Comparison of ENCODE assay signal across 20 cellular contexts in genomic region chr2:127498386-127498785, GRCh38. TPM values are rescaled to one million over a fixed set of nuclear protein-coding genes. Genes with fewer than 3 reads are reported as not detected.
DNase-seq lines count a peak whose midpoint lies in the region; ATAC-seq and TF ChIP-seq lines count a peak whose summit lies in the region.
"Had no signal": no experiment of that assay in that cellular context is flagged by ENCODE, and none has a peak within 500 bp of the region (broad histone marks: within the 10 kb centered on the region; RNA-seq: fewer than 3 reads in every experiment).

No MANE protein-coding gene starts in this region.

- H3K36me3 Mint-ChIP-seq in T-helper 17 cell (ENCODE audit: low read depth) (peaks cover 19% of the 10 kb centered on the region), Calu3 (ENCODE audit: insufficient read depth, unreplicated experiment) (peaks cover 87% of the 10 kb centered on the region)

- TF ChIP-seq CTCF in fibroblast of the aortic adventitia (IDR thresholded peaks at IDR 0.05; ENCODE audit: insufficient read depth, low read length) (no peak), uterus (IDR thresholded peaks at IDR 0.05) (no peak), Calu3 (IDR thresholded peaks at IDR 0.05; ENCODE audit: unreplicated experiment) (no peak), foreskin keratinocyte (conservative IDR thresholded peaks at IDR 0.05) (no peak)

- CTCF ChIA-PET in Calu3 (lab: Charles Lee), result no interaction called here

- TF ChIP-seq POLR2A in uterus (IDR thresholded peaks at IDR 0.05), result no peak

- H3K27me3 Mint-ChIP-seq in T-helper 17 cell (no peaks in the 10 kb centered on the region), Calu3 (ENCODE audit: unreplicated experiment) (no peaks in the 10 kb centered on the region)

- no peak overlapping the region for H2AFZ ChIP-seq in ACC112 (ENCODE audit: low read length, unreplicated experiment)

- H3K27ac Mint-ChIP-seq in T-helper 17 cell (peak overlapping the region; percentile 63), Calu3 (ENCODE audit: unreplicated experiment) (no peak overlapping the region)
- H3K27ac Mint-ChIP-seq: activated naive CD4-positive, alpha-beta T cell treated with anti-CD3 and anti-CD28 coated beads for 36 hours; H9 had no signal

- H3K79me2 ChIP-seq in ACC112 (ENCODE audit: control insufficient read depth, insufficient read depth, low read length, unreplicated experiment), result peaks cover 3% of the 10 kb centered on the region

- ATAC-seq in T-helper 17 cell, result no peak
- no peak for ATAC-seq in foreskin keratinocyte

- H3K9me3 Mint-ChIP-seq in Calu3 (ENCODE audit: low read depth, unreplicated experiment), result no peaks in the 10 kb centered on the region
- H3K9me3 Mint-ChIP-seq: activated naive CD4-positive, alpha-beta T cell treated with anti-CD3 and anti-CD28 coated beads for 36 hours; H9; mesothelial cell of epicardium had no signal

- H3K27ac ChIP-seq in ACC112 (ENCODE audit: low read depth, low read length) (peak overlapping the region; percentile 65), uterus (no peak overlapping the region), foreskin keratinocyte (no peak overlapping the region)
- H3K27ac ChIP-seq: BLaER1, colonic mucosa had no signal

- no TSS peak for BruUV-seq in Calu3 (replicated peaks; lab: Mats Ljungman, UMichigan)

- H3K36me3 ChIP-seq in ACC112 (ENCODE audit: insufficient read depth, low read length) (peaks cover 64% of the 10 kb centered on the region), uterus (peaks cover 2 to 3% of the 10 kb centered on the region in 2 donors)

- H3K4me1 ChIP-seq in ACC112 (ENCODE audit: control insufficient read depth, insufficient read depth, low read length, unreplicated experiment) (peaks cover 15% of the 10 kb centered on the region), uterus (peaks cover 0 to 4% of the 10 kb centered on the region in 2 donors), foreskin keratinocyte (no peaks in the 10 kb centered on the region)
- H3K4me1 ChIP-seq: BLaER1, colonic mucosa had no signal

- intact Hi-C loops in uterus (cut with DNase I; ENCODE audit: low total_unique reads) (no loop called here), Calu3 (cut with micrococcal nuclease; ENCODE audit: unreplicated experiment) (no loop called here)

- H3K27me3 ChIP-seq in ACC112 (ENCODE audit: insufficient read depth, low read length) (no peaks in the 10 kb centered on the region), uterus (no peaks in the 10 kb centered on the region), foreskin keratinocyte (no peaks in the 10 kb centered on the region)
- H3K27me3 ChIP-seq: BLaER1, colonic mucosa had no signal

- no peaks in the 10 kb centered on the region for H3K9me3 ChIP-seq in T-helper 17 cell (ENCODE audit: control insufficient read depth, low read length, poor library complexity, severe bottlenecking)
- H3K9me3 ChIP-seq in uterus, result no peaks in the 10 kb centered on the region
- H3K9me3 ChIP-seq: BLaER1, colonic mucosa had no signal

- H3K4me3 ChIP-seq in ACC112 (ENCODE audit: low read depth, low read length) (no peak overlapping the region), fibroblast of the aortic adventitia (ENCODE audit: low read depth, low read length) (no peak overlapping the region), uterus (no peak overlapping the region)
- H3K4me3 ChIP-seq: BLaER1, colonic mucosa had no signal

- H3K4me3 Mint-ChIP-seq in T-helper 17 cell, result no peak overlapping the region
- no peak overlapping the region for H3K4me3 Mint-ChIP-seq in Calu3 (ENCODE audit: low read depth, unreplicated experiment)
- H3K4me3 Mint-ChIP-seq: activated naive CD4-positive, alpha-beta T cell treated with anti-CD3 and anti-CD28 coated beads for 36 hours; H9; mesothelial cell of epicardium had no signal

- DNase-seq in ELR (ENCODE audit: low read depth) (peak; percentile 71), T-helper 17 cell (no peak), fibroblast of the aortic adventitia (ENCODE audit: low read depth) (peak; percentile 21), uterus (no peak), Calu3 (no peak), foreskin keratinocyte (no peak)
- no peak for DNase-seq in activated CD4-positive, alpha-beta T cell treated with anti-CD3 and anti-CD28 coated beads, Interleukin-2, amount 50 U/mL, for 4 hours
- DNase-seq: activated CD8-positive, alpha-beta memory T cell treated with anti-CD3 and anti-CD28 coated beads for 24 hours; activated naive CD4-positive, alpha-beta T cell treated with anti-CD3 and anti-CD28 coated beads for 36 hours; colonic mucosa; GDM1; H9; NCI-H1417; NCI-H524; Right ventricle myocardium superior; stimulated activated CD4-positive, alpha-beta T cell treated with anti-CD3 and anti-CD28 coated beads, Interleukin-2, amount 100 ng/mL, for 24 hours had no signal

- H3K4me1 Mint-ChIP-seq in T-helper 17 cell, result peaks cover 18% of the 10 kb centered on the region
- no peaks in the 10 kb centered on the region for H3K4me1 Mint-ChIP-seq in Calu3 (ENCODE audit: low read depth, unreplicated experiment)
- H3K4me1 Mint-ChIP-seq: H9, mesothelial cell of epicardium had no signal

RNA-seq across cellular contexts. Expression of gene IWS1, which starts 27.9 kb away (rescaled TPM):
- 10 to 100 TPM; 26.4 TPM for total RNA-seq in T-helper 17 cell
- total RNA-seq in fibroblast of the aortic adventitia (ENCODE audit: low replicate concordance), result 37.7 and 176 TPM in 2 replicates
- total RNA-seq in uterus, result 10 to 100 TPM in 3 of 4 donors, 1 to 10 TPM in 1; 8.5 to 47.4 (median 33.1) TPM
- 47.6 and 48.9 TPM in 2 replicates for total RNA-seq in Calu3 (2022)
- total RNA-seq in foreskin keratinocyte, result 51.0 and 56.5 TPM in 2 replicates
- 29.8 and 30.6 TPM in 2 replicates for polyA plus RNA-seq in foreskin keratinocyte

RNA-seq across cellular contexts. Expression of gene MYO7B, which starts 37.1 kb away (rescaled TPM):
- total RNA-seq in T-helper 17 cell (under 1 TPM; 0.23 to 0.75 TPM), fibroblast of the aortic adventitia (ENCODE audit: low replicate concordance) (0.18 TPM in 1 of 2 replicates, not detected in the other), uterus (under 1 TPM; 0.21 to 0.48 (median 0.28) TPM), Calu3 (2022) (0.05 and 0.39 TPM in 2 replicates), foreskin keratinocyte (0.07 TPM in 1 of 2 replicates, not detected in the other)
- 0.11 TPM in 1 of 2 replicates, not detected in the other for polyA plus RNA-seq in foreskin keratinocyte
- total RNA-seq: H9 had no signal
- polyA plus RNA-seq: fibroblast of lung had no signal

Comparison
In these comparisons a context has a peak if more than half of its experiments do, and no peak if none do; other contexts are left out.
1. DNase-seq: peak in ELR (single experiment) and fibroblast of the aortic adventitia (single experiment); none in T-helper 17 cell (0 of 3), activated CD4-positive, alpha-beta T cell treated with anti-CD3 and anti-CD28 coated beads, Interleukin-2, amount 50 U/mL, for 4 hours (0 of 2), uterus (0 of 2), Calu3 (single experiment) and foreskin keratinocyte (0 of 2).